Comparison of ENCODE assay signal across 9 cellular contexts in genomic region chr9:123360161-123361085, GRCh38. TPM values are rescaled to one million over a fixed set of nuclear protein-coding genes. Genes with fewer than 3 reads are reported as not detected.
A peak's percentile ranks its signal among the peaks of the same experiment; 100 is the strongest.
DNase-seq lines count a peak whose midpoint lies in the region; ATAC-seq, FAIRE-seq and TF ChIP-seq lines count a peak whose summit lies in the region.
"Had no signal": no experiment of that assay in that cellular context is flagged by ENCODE, and none has a peak within 500 bp of the region (broad histone marks: within the 10 kb centered on the region; RNA-seq: fewer than 3 reads in every experiment).

No MANE protein-coding gene starts in this region.

- H3K27ac ChIP-seq in astrocyte (ENCODE audit: low read depth, low read length): no peak overlapping the region
- peak overlapping the region; percentile 70 for H3K27ac ChIP-seq in neuronal stem cell (replicated peaks; ENCODE audit: low read length)
- H3K27ac ChIP-seq: 22Rv1 had no signal

- H3K27me3 ChIP-seq in astrocyte (ENCODE audit: insufficient read depth, low read length) (peaks cover 6% of the 10 kb centered on the region), neuronal stem cell (ENCODE audit: control insufficient read depth in 3 of 3, insufficient read depth in 3 of 3, low read depth in 1 of 3, low read length in 3 of 3) (no peaks in the 10 kb centered on the region)

- H3K4me3 Mint-ChIP-seq in astrocyte (ENCODE audit: unreplicated experiment): no peak overlapping the region

- H3K14ac ChIP-seq in neuronal stem cell (ENCODE audit: low read length): no peak overlapping the region

- H3K9me3 ChIP-seq in astrocyte (ENCODE audit: insufficient read depth, low read depth, low read length) (no peaks in the 10 kb centered on the region), neuronal stem cell (replicated peaks in 1 of 2; ENCODE audit: control insufficient read depth in 2 of 2, insufficient read depth in 1 of 2, low read depth in 1 of 2, low read length in 2 of 2) (no peaks in the 10 kb centered on the region)

- H3K18ac ChIP-seq in neuronal stem cell (ENCODE audit: low read length): peak overlapping the region; percentile 73

- H3K4me2 ChIP-seq in astrocyte (ENCODE audit: low read length): peak overlapping the region; percentile 12
- H3K4me2 ChIP-seq in neuronal stem cell (ENCODE audit: insufficient read depth, low read length, poor library complexity, severe bottlenecking): no peak overlapping the region

- H2AK5ac ChIP-seq in neuronal stem cell (ENCODE audit: low read depth, low read length): peak overlapping the region; percentile 10

- DNase-seq in NCI-H1417 (lab: John Stamatoyannopoulos, UW) (peak; percentile 21 to 67 (median 48)), NCI-H1417 treated with DMSO at 0.1 percent for 48 hours (lab: John Stamatoyannopoulos, UW) (no peak), NCI-H510A treated with DMSO at 0.1 percent for 48 hours (lab: John Stamatoyannopoulos, UW) (peak; percentile 85), astrocyte (ENCODE audit: low read depth) (no peak), neuronal stem cell (ENCODE audit: low spot score) (peak; percentile 95), NCI-H1105 (lab: John Stamatoyannopoulos, UW) (no peak)

- WGBS in neuronal stem cell (ENCODE audit: extremely low coverage in 2 of 2, insufficient read length in 2 of 2, insufficient replicate concordance in 1 of 2), 2 donors: no CpG with 5 or more reads among the region's 22 CpGs

- no peak overlapping the region for H3K4me3 ChIP-seq in astrocyte (ENCODE audit: insufficient read depth, low read depth, low read length)
- peak overlapping the region in 1 of 2 donors; percentile 27 for H3K4me3 ChIP-seq in neuronal stem cell (ENCODE audit: low read length in 2 of 2)

- H3K9me3 Mint-ChIP-seq in astrocyte (ENCODE audit: unreplicated experiment): no peaks in the 10 kb centered on the region

- no peaks in the 10 kb centered on the region for H4K20me1 ChIP-seq in astrocyte (ENCODE audit: insufficient read depth, low read length)

- H3K4me1 Mint-ChIP-seq in astrocyte (ENCODE audit: low read depth, unreplicated experiment): peaks cover 47% of the 10 kb centered on the region

- H2BK15ac ChIP-seq in neuronal stem cell (ENCODE audit: low read length): peak overlapping the region; percentile 81

- H2BK12ac ChIP-seq in neuronal stem cell (ENCODE audit: low read length): no peak overlapping the region

- FAIRE-seq in astrocyte (lab: Jason Lieb, UNC): no peak

- H2BK5ac ChIP-seq in neuronal stem cell (ENCODE audit: low read length): peak overlapping the region; percentile 2

- no peak overlapping the region for H4K8ac ChIP-seq in neuronal stem cell (ENCODE audit: low read depth, low read length)

- H3K36me3 Mint-ChIP-seq in astrocyte (ENCODE audit: low read depth, unreplicated experiment): no peaks in the 10 kb centered on the region

- H3K4me1 ChIP-seq in astrocyte (ENCODE audit: insufficient read depth, low read length): peaks cover 17% of the 10 kb centered on the region
- peaks cover 59 to 63% of the 10 kb centered on the region in 2 donors for H3K4me1 ChIP-seq in neuronal stem cell (ENCODE audit: control insufficient read depth in 2 of 2, insufficient read depth in 1 of 2, low read depth in 1 of 2, low read length in 2 of 2)

- ATAC-seq in HG02623 (IDR thresholded peaks at IDR 0.05; ENCODE audit: unreplicated experiment): no peak
- ATAC-seq in GM21423 (IDR thresholded peaks at IDR 0.05; ENCODE audit: unreplicated experiment): no peak

- peaks cover 3% of the 10 kb centered on the region for H3K27me3 Mint-ChIP-seq in astrocyte (ENCODE audit: low read depth, unreplicated experiment)

- H3K9ac ChIP-seq in astrocyte (ENCODE audit: low read length): no peak overlapping the region
- no peak overlapping the region for H3K9ac ChIP-seq in neuronal stem cell (ENCODE audit: low read depth, low read length, poor library complexity)

- H3K27ac Mint-ChIP-seq in astrocyte (ENCODE audit: unreplicated experiment): peak overlapping the region; percentile 69

- H4K91ac ChIP-seq in neuronal stem cell (ENCODE audit: low read depth, low read length, poor library complexity): no peak overlapping the region

- peak overlapping the region; percentile 47 for H2AFZ ChIP-seq in astrocyte (ENCODE audit: low read depth, low read length)
- H2AFZ ChIP-seq in neuronal stem cell (ENCODE audit: low read length): no peak overlapping the region

- no peaks in the 10 kb centered on the region for H3K79me2 ChIP-seq in astrocyte (ENCODE audit: insufficient read depth, low read length)

- H3K4ac ChIP-seq in neuronal stem cell (ENCODE audit: low read length): no peak overlapping the region

- TF ChIP-seq CTCF in astrocyte (IDR thresholded peaks at IDR 0.05; ENCODE audit: insufficient read depth, low read depth, low read length): no peak

- H3K79me1 ChIP-seq in neuronal stem cell (ENCODE audit: low read depth, low read length): peaks cover 10% of the 10 kb centered on the region

- no peak overlapping the region for H3K23ac ChIP-seq in neuronal stem cell (ENCODE audit: low read depth, low read length, poor library complexity)

- H2BK120ac ChIP-seq in neuronal stem cell (ENCODE audit: low read depth, low read length): peak overlapping the region; percentile 78

- H3K36me3 ChIP-seq in astrocyte (ENCODE audit: insufficient read depth, low read length) (no peaks in the 10 kb centered on the region), neuronal stem cell (replicated peaks in 1 of 2; ENCODE audit: control insufficient read depth in 2 of 2, insufficient read depth in 2 of 2, low read length in 2 of 2) (peaks cover 15 to 42% of the 10 kb centered on the region in 2 donors)

RNA-seq across cellular contexts. Expression of gene CRB2, which starts 4.4 kb away (rescaled TPM):
- total RNA-seq in astrocyte: 2.4 and 2.5 TPM in 2 replicates
- polyA plus RNA-seq in neuronal stem cell (2013, experiment 1 of 2): 41.7 TPM
- polyA plus RNA-seq in neuronal stem cell (2013, experiment 2 of 2): 41.7 TPM

Comparison
In these comparisons a context has a peak if more than half of its experiments do, and no peak if none do; other contexts are left out.
1. DNase-seq: peak in NCI-H1417 (3 of 3), NCI-H510A treated with DMSO at 0.1 percent for 48 hours (single experiment) and neuronal stem cell (single experiment); none in NCI-H1417 treated with DMSO at 0.1 percent for 48 hours (single experiment), astrocyte (single experiment) and NCI-H1105 (single experiment).